Comparison of ENCODE assay signal across 8 cellular contexts in genomic region chr16:50067290-50067853, GRCh38. TPM values are rescaled to one million over a fixed set of nuclear protein-coding genes. Genes with fewer than 3 reads are reported as not detected.
A peak's percentile ranks its signal among the peaks of the same experiment; 100 is the strongest.
DNase-seq lines count a peak whose midpoint lies in the region; ATAC-seq and TF ChIP-seq lines count a peak whose summit lies in the region.

No MANE protein-coding gene starts in this region.

- no peaks in the 10 kb centered on the region for H3K9me3 Mint-ChIP-seq in activated T-helper 2 cell treated with anti-CD3 and anti-CD28 coated beads, Interferon-gamma antibody, Interleukin-2, Interleukin-4, amounts not matched to agents 10 μg/mL and 5 μg/mL and 100 μg/mL, durations not matched to agents 14 hours and 24 hours and 36 hours
- peaks cover 10% of the 10 kb centered on the region for H3K9me3 Mint-ChIP-seq in glutamatergic neuron (ENCODE audit: unreplicated experiment)

- intact Hi-C loops in activated T-helper 2 cell treated with anti-CD3 and anti-CD28 coated beads, Interferon-gamma antibody, Interleukin-2, Interleukin-4, amounts not matched to agents 10 μg/mL and 5 μg/mL and 100 μg/mL, durations not matched to agents 14 hours and 24 hours and 36 hours (cut with micrococcal nuclease) = loop anchor here (1.0 to 10.0 kb wide), 2 partner anchors 143 to 677 kb away; partner anchors contain the start of gene CYLD

- H4K20me1 ChIP-seq in GM23248 (ENCODE audit: insufficient read depth) = no peaks in the 10 kb centered on the region; the same call in none of the 2 replicates

- DNase-seq in EH (ENCODE audit: low read depth) = peak; percentile 72
- peak; percentile 80 for DNase-seq in GM23248
- peak; percentile 56 for DNase-seq in NCI-H82 (lab: John Stamatoyannopoulos, UW)
- DNase-seq in activated T-helper 2 cell treated with anti-CD3 and anti-CD28 coated beads, Interferon-gamma antibody, Interleukin-2, Interleukin-4, amounts not matched to agents 10 μg/mL and 5 μg/mL and 100 μg/mL, durations not matched to agents 14 hours and 24 hours and 36 hours (ENCODE audit: low spot score) = peak; percentile 23
- DNase-seq in glutamatergic neuron = peak; percentile 50
- DNase-seq in stimulated activated CD4-positive, alpha-beta T cell treated with anti-CD3 and anti-CD28 coated beads, Interleukin-2, amount 100 ng/mL, for 24 hours = peak; percentile 7 to 21
- no peak for DNase-seq in SHP77 (lab: John Stamatoyannopoulos, UW)

- no peak for ATAC-seq in HG03565 (IDR thresholded peaks at IDR 0.05; ENCODE audit: unreplicated experiment)

- H3K27me3 ChIP-seq in GM23248 (replicated peaks; ENCODE audit: insufficient read depth) = no peaks in the 10 kb centered on the region

- peaks cover 37% of the 10 kb centered on the region for H3K4me1 Mint-ChIP-seq in activated T-helper 2 cell treated with anti-CD3 and anti-CD28 coated beads, Interferon-gamma antibody, Interleukin-2, Interleukin-4, amounts not matched to agents 10 μg/mL and 5 μg/mL and 100 μg/mL, durations not matched to agents 14 hours and 24 hours and 36 hours (ENCODE audit: low read depth)
- peaks cover 20% of the 10 kb centered on the region for H3K4me1 Mint-ChIP-seq in glutamatergic neuron (ENCODE audit: low read depth, unreplicated experiment)

- H3K36me3 ChIP-seq in GM23248 (ENCODE audit: low read depth) = 0 out of 2 replicates have a peak, but pooled peaks cover 5% of the 10 kb centered on the region

- H3K36me3 Mint-ChIP-seq in activated T-helper 2 cell treated with anti-CD3 and anti-CD28 coated beads, Interferon-gamma antibody, Interleukin-2, Interleukin-4, amounts not matched to agents 10 μg/mL and 5 μg/mL and 100 μg/mL, durations not matched to agents 14 hours and 24 hours and 36 hours (ENCODE audit: low read depth) = peaks cover 42% of the 10 kb centered on the region
- H3K36me3 Mint-ChIP-seq in glutamatergic neuron (ENCODE audit: unreplicated experiment) = no peaks in the 10 kb centered on the region

- H3K4me2 ChIP-seq in GM23248 (ENCODE audit: unreplicated experiment) = peak overlapping the region; percentile 92

- peak overlapping the region; percentile 90 for H3K4me3 ChIP-seq in GM23248

- in situ Hi-C loops in GM23248 (cut with MboI) = no loop called here

- peaks cover 23% of the 10 kb centered on the region for H3K4me1 ChIP-seq in GM23248 (ENCODE audit: insufficient read depth)

- 34 to 36% methylated on average over 3 of the region's 3 CpGs for WGBS in GM23248 (ENCODE audit: low coverage in 1 of 2, low lambda C conversion rate in 2 of 2, missing lambda C conversion rate in 2 of 2), 2 experiments

- H3K9me3 ChIP-seq in GM23248 (ENCODE audit: low read depth) = no peaks in the 10 kb centered on the region

- H2AFZ ChIP-seq in GM23248 = no peak overlapping the region

- H3K27ac ChIP-seq in GM23248 = no peak overlapping the region

- H3K27ac Mint-ChIP-seq in activated T-helper 2 cell treated with anti-CD3 and anti-CD28 coated beads, Interferon-gamma antibody, Interleukin-2, Interleukin-4, amounts not matched to agents 10 μg/mL and 5 μg/mL and 100 μg/mL, durations not matched to agents 14 hours and 24 hours and 36 hours = peak overlapping the region; percentile 73
- peak overlapping the region; percentile 87 for H3K27ac Mint-ChIP-seq in glutamatergic neuron (ENCODE audit: unreplicated experiment)

- H3K9ac ChIP-seq in GM23248 = peak overlapping the region; percentile 83

- H3K79me2 ChIP-seq in GM23248 (ENCODE audit: insufficient read depth) = peaks cover 60% of the 10 kb centered on the region

- H3K4me3 Mint-ChIP-seq in activated T-helper 2 cell treated with anti-CD3 and anti-CD28 coated beads, Interferon-gamma antibody, Interleukin-2, Interleukin-4, amounts not matched to agents 10 μg/mL and 5 μg/mL and 100 μg/mL, durations not matched to agents 14 hours and 24 hours and 36 hours (ENCODE audit: low read depth) = peak overlapping the region; percentile 87
- peak overlapping the region; percentile 98 for H3K4me3 Mint-ChIP-seq in glutamatergic neuron (ENCODE audit: unreplicated experiment)

- TF ChIP-seq CTCF in glutamatergic neuron (IDR thresholded peaks at IDR 0.05; ENCODE audit: partially characterized antibody, unreplicated experiment) = peak; percentile 38

- H3F3A ChIP-seq in GM23248 (ENCODE audit: insufficient read depth) = peaks cover 6% of the 10 kb centered on the region; the same call in 1 of the 2 replicates

- H3K9me2 ChIP-seq in GM23248 (ENCODE audit: insufficient read depth) = no peaks in the 10 kb centered on the region

- no peaks in the 10 kb centered on the region for H3K27me3 Mint-ChIP-seq in activated T-helper 2 cell treated with anti-CD3 and anti-CD28 coated beads, Interferon-gamma antibody, Interleukin-2, Interleukin-4, amounts not matched to agents 10 μg/mL and 5 μg/mL and 100 μg/mL, durations not matched to agents 14 hours and 24 hours and 36 hours (ENCODE audit: low read depth)
- H3K27me3 Mint-ChIP-seq in glutamatergic neuron (ENCODE audit: unreplicated experiment) = peaks cover 10% of the 10 kb centered on the region

RNA-seq across cellular contexts. Expression of gene HEATR3, which starts 1.6 kb away (rescaled TPM):
- total RNA-seq in GM23248 (2014; rRNA removed; shearing (Covaris generic)) = 17.8 and 25.1 TPM in 2 replicates
- 5.6 and 5.7 TPM in 2 replicates for polyA plus RNA-seq in GM23248 (2016; fragmentation: Nextera tagmentation; extraction: Ambion mirVana)
- total RNA-seq in activated T-helper 2 cell treated with anti-CD3 and anti-CD28 coated beads, Interferon-gamma antibody, Interleukin-2, Interleukin-4, amounts not matched to agents 10 μg/mL and 5 μg/mL and 100 μg/mL, durations not matched to agents 14 hours and 24 hours and 36 hours = 24.9 and 25.9 TPM in 2 replicates
- 27.9 TPM for total RNA-seq in glutamatergic neuron (ENCODE audit: unreplicated experiment)

RNA-seq across cellular contexts. Expression of gene CNEP1R1, which starts 42.3 kb away (rescaled TPM):
- 42.8 and 43.3 TPM in 2 replicates for total RNA-seq in GM23248 (2014; rRNA removed; shearing (Covaris generic))
- polyA plus RNA-seq in GM23248 (2016; fragmentation: Nextera tagmentation; extraction: Ambion mirVana) = 34.1 and 39.1 TPM in 2 replicates
- 23.4 and 26.1 TPM in 2 replicates for total RNA-seq in activated T-helper 2 cell treated with anti-CD3 and anti-CD28 coated beads, Interferon-gamma antibody, Interleukin-2, Interleukin-4, amounts not matched to agents 10 μg/mL and 5 μg/mL and 100 μg/mL, durations not matched to agents 14 hours and 24 hours and 36 hours
- 15.0 TPM for total RNA-seq in glutamatergic neuron (ENCODE audit: unreplicated experiment)

Comparison
In these comparisons a context has a peak if more than half of its experiments do, and no peak if none do; other contexts are left out.
1. DNase-seq: peak in EH (single experiment), GM23248 (single experiment), NCI-H82 (single experiment), activated T-helper 2 cell treated with anti-CD3 and anti-CD28 coated beads, Interferon-gamma antibody, Interleukin-2, Interleukin-4, amounts not matched to agents 10 μg/mL and 5 μg/mL and 100 μg/mL, durations not matched to agents 14 hours and 24 hours and 36 hours (single experiment), glutamatergic neuron (single experiment) and stimulated activated CD4-positive, alpha-beta T cell treated with anti-CD3 and anti-CD28 coated beads, Interleukin-2, amount 100 ng/mL, for 24 hours (2 of 2); none in SHP77 (0 of 2).